19 cellular contexts compared by ENCODE assay signal in the genomic region with DNA sequence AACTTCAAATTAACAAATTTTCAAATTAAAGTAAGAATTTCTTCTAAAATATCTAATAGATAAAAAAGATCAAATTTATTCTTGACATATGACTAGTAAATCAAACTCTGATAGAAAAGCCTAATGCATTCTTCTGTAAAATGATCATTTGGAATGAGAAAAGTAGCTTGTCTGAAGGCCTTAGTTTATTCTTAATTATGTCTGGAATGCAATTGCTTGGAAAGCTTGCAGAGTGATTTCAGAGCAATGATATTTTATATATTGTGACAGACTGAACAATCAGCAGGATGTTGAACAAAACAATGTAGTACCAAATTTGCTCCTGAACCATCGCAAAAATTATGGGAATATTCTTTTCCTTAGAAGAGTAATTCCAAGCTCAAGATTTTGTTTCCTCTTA.
DNase-seq lines count a peak whose midpoint lies in the region; ATAC-seq and TF ChIP-seq lines count a peak whose summit lies in the region.
"Had no signal": no experiment of that assay in that cellular context is flagged by ENCODE, and none has a peak within 500 bp of the region (broad histone marks: within the 10 kb centered on the region; RNA-seq: fewer than 3 reads in every experiment).

No MANE protein-coding gene starts in this region.

- no peaks in the 10 kb centered on the region for H3K36me3 ChIP-seq in adipocyte (ENCODE audit: control insufficient read depth, insufficient read depth, low read length, severe bottlenecking)

- no peaks in the 10 kb centered on the region for H3K9me3 ChIP-seq in adipocyte (ENCODE audit: control insufficient read depth, low read length)
- H3K9me3 ChIP-seq: A549 had no signal

- H3K27me3 ChIP-seq in adipocyte (replicated peaks; ENCODE audit: control insufficient read depth, insufficient read depth, low read length) = no peaks in the 10 kb centered on the region

- H3K4me3 ChIP-seq in adipocyte (ENCODE audit: low read length) (no peak overlapping the region), fibroblast of pulmonary artery (replicated peaks; ENCODE audit: low read depth, low read length) (no peak overlapping the region)
- H3K4me3 ChIP-seq: A549 had no signal

- no peak for ATAC-seq in GM18520 (IDR thresholded peaks at IDR 0.05; ENCODE audit: unreplicated experiment)
- ATAC-seq: A549, HepG2 had no signal

- DNase-seq in GM03348 (ENCODE audit: low spot score) (peak; percentile 1), adipocyte (ENCODE audit: low read depth) (peak; percentile 68), dedifferentiated amniotic fluid mesenchymal stem cell (ENCODE audit: extremely low spot score) (peak; percentile 73), fibroblast of pulmonary artery (ENCODE audit: low read depth) (peak; percentile 36), SHP77 treated with DMSO at 0.1 percent for 48 hours (lab: John Stamatoyannopoulos, UW) (no peak), COLO668 (lab: John Stamatoyannopoulos, UW; ENCODE audit: unreplicated experiment) (no peak), NCI-H524 (lab: John Stamatoyannopoulos, UW) (no peak)
- DNase-seq: AML-193; Calu3; CD4-positive, alpha-beta T cell; DMS 273 treated with DMSO at 0.1 percent for 48 hours; DMS53; DND-41; EL; GOT3; H7 had no signal

- no peak overlapping the region for H3K9ac ChIP-seq in adipocyte (ENCODE audit: low read length)

- no peak for TF ChIP-seq CTCF in fibroblast of pulmonary artery (IDR thresholded peaks at IDR 0.05; ENCODE audit: low read length, missing control alignments)

- H3K4me1 ChIP-seq in adipocyte (ENCODE audit: control insufficient read depth, insufficient read depth, low read length) = peaks cover 24% of the 10 kb centered on the region
- H3K4me1 ChIP-seq: A549 had no signal

Comparison
In these comparisons a context has a peak if more than half of its experiments do, and no peak if none do; other contexts are left out.
1. DNase-seq: peak in GM03348 (single experiment), adipocyte (single experiment), dedifferentiated amniotic fluid mesenchymal stem cell (single experiment) and fibroblast of pulmonary artery (single experiment); none in SHP77 treated with DMSO at 0.1 percent for 48 hours (single experiment), COLO668 (single experiment) and NCI-H524 (0 of 2).